In the genomic region with DNA sequence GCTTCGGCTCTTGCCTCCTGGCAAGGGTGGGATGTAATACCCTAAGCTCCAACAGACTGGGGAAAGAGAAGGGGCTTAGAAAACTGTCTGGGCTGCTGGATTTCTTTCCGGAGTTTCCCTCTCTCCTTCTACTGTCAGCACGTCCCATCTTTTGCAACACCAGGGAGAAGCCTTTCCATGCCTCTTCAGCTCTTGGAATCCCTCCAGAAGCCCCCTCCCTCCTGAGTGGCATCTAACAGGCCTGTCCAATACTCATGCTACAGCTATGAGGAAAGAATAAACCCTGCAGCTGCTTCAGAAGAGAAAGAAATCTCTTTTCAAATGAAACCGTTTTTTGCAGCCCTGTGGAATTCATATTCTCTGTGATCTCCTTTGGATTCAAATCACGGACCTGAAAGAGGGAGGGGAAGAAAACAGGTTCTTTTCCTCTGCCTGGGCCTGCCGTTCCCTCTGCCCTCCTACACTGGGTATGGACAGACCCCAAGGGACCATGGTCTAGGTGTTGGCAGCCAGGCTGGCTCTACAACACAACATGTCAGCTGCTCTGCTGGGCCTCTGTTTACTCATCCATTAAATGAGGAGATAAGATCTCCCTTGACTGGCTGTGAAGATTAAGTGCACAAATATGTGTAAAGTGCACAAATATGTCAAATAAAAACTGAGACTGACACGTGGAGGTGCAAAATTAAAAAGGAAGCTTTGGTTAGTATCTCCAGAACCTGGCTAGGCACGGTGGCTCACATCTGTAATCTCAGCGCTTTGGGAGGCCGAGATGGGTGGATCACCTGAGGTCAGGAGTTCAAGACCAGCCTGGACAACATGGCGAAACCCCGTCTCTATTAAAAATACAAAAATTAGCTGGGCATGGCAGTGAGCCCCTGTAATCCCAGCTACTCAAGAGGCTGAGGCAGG, we compare ENCODE assay signal across 8 cellular contexts. TPM values are rescaled to one million over a fixed set of nuclear protein-coding genes. Genes with fewer than 3 reads are reported as not detected.
DNase-seq lines count a peak whose midpoint lies in the region; ATAC-seq and TF ChIP-seq lines count a peak whose summit lies in the region.

No MANE protein-coding gene starts in this region.

- H3K27ac ChIP-seq in SK-N-MC (peak overlapping the region; percentile 79), tibial nerve (peak overlapping the region in 3 of 4 donors; percentile 44 to 91 (median 72))

- no peaks in the 10 kb centered on the region for H3K27me3 ChIP-seq in tibial nerve

- H3K4me1 ChIP-seq in tibial nerve, result peaks cover 0 to 48% (median 17%) of the 10 kb centered on the region in 4 donors

- H3K9me3 ChIP-seq in SK-N-MC (ENCODE audit: low read depth, low read length) (no peaks in the 10 kb centered on the region), tibial nerve (no peaks in the 10 kb centered on the region)

- DNase-seq in NCI-H187 (lab: John Stamatoyannopoulos, UW) (peak; percentile 27 to 45), NCI-H187 treated with DMSO at 0.1 percent for 48 hours (lab: John Stamatoyannopoulos, UW) (no peak), SK-N-MC (ENCODE audit: low read depth, low spot score) (peak; percentile 84), glomerular visceral epithelial cell (ENCODE audit: extremely low spot score) (peak; percentile 92), tibial nerve (ENCODE audit: low spot score in 2 of 2) (peak in 1 of 2 donors; percentile 29), activated gamma-delta T cell treated with Interleukin-2 at 50 U/mL for 16 hours (no peak)

- peak overlapping the region; percentile 50 for H3K9ac ChIP-seq in SK-N-MC (ENCODE audit: insufficient read length)

- peak overlapping the region; percentile 74 for H3K4me3 ChIP-seq in SK-N-MC
- no peak overlapping the region for H3K4me3 ChIP-seq in tibial nerve

- TF ChIP-seq CTCF in tibial nerve (IDR thresholded peaks at IDR 0.05), result no peak

- no peak for ATAC-seq in HG02884 (IDR thresholded peaks at IDR 0.05; ENCODE audit: unreplicated experiment)
- ATAC-seq in GM21576 (IDR thresholded peaks at IDR 0.05; ENCODE audit: unreplicated experiment), result no peak

- no peak for TF ChIP-seq EP300 in tibial nerve (IDR thresholded peaks at IDR 0.05)

- TF ChIP-seq POLR2A in tibial nerve (IDR thresholded peaks at IDR 0.05), result no peak

- 56 to 62% methylated on average over 12 of the region's 12 CpGs for WGBS in tibial nerve, 2 donors

- H3K36me3 ChIP-seq in SK-N-MC (ENCODE audit: insufficient read depth, low read length), result no peaks in the 10 kb centered on the region
- no peaks in the 10 kb centered on the region for H3K36me3 ChIP-seq in tibial nerve

RNA-seq across cellular contexts. Expression of a gene that starts 6.0 kb away (rescaled TPM):
- 100 to 1,000 TPM; 160 to 207 (median 177) TPM for total RNA-seq in tibial nerve

RNA-seq across cellular contexts. Expression of a gene that starts 40.8 kb away (rescaled TPM):
- total RNA-seq in tibial nerve, result not detected

Comparison
In these comparisons a context has a peak if more than half of its experiments do, and no peak if none do; other contexts are left out.
1. DNase-seq: peak in NCI-H187 (2 of 2), SK-N-MC (single experiment) and glomerular visceral epithelial cell (single experiment); none in NCI-H187 treated with DMSO at 0.1 percent for 48 hours (single experiment) and activated gamma-delta T cell treated with Interleukin-2 at 50 U/mL for 16 hours (single experiment).